Comparison of ENCODE assay signal across 24 cellular contexts in the genomic region with DNA sequence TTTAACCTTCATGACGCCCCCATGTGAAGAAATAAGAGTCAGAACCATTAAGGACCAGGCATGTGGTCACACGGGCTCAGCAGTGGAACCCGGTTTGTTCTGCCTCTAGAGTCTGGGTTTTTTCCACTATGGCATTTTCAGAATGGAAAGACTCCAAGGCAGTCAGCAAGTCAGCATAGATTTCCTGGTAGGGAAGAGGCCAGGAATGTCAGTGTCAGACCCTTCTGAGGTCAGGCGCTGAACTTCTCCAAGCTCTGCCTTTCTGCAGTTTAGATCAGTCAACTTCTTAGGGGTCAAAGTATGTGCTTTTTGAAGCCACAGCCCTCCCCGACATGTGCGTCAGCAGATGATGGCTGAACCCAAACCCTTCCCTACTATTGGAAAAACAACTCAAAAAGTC. TPM values are rescaled to one million over a fixed set of nuclear protein-coding genes. Genes with fewer than 3 reads are reported as not detected.
"Had no signal": no experiment of that assay in that cellular context is flagged by ENCODE, and none has a peak within 500 bp of the region (broad histone marks: within the 10 kb centered on the region; RNA-seq: fewer than 3 reads in every experiment).

No MANE protein-coding gene starts in this region.

- H3K27ac Mint-ChIP-seq: activated B cell treated with CpG ODN at 0.5 μM for 24 hours; activated CD4-positive, alpha-beta T cell treated with anti-CD3 and anti-CD28 coated beads for 36 hours; activated T-cell treated with anti-CD3 and anti-CD28 coated beads, Interleukin-2, amount 50 U/mL, for 24 hours; activated T-helper 17 cell treated with anti-CD3 and anti-CD28 coated beads, Interleukin-2, amount 50 U/mL, for 72 hours; endodermal cell; immature natural killer cell; nephron progenitor cell; stimulated activated naive B cell treated with anti-CD40 and anti-IgM and Interleukin-4, amounts not matched to agents 10 μg/mL and 1 μg/mL and 100 μg/mL, for 72 hours had no signal

- ATAC-seq: activated CD4-positive, alpha-beta T cell treated with anti-CD3 and anti-CD28 coated beads for 36 hours; activated naive CD4-positive, alpha-beta T cell treated with anti-CD3 and anti-CD28 coated beads, Interleukin-2, amount 50 U/mL, for 72 hours; activated T-helper 17 cell treated with anti-CD3 and anti-CD28 coated beads, Interleukin-2, amount 50 U/mL, for 72 hours; lower lobe of right lung; mucosa of descending colon; sciatic nerve; stimulated activated naive B cell treated with anti-CD40 and anti-IgM and Interleukin-4, amounts not matched to agents 10 μg/mL and 1 μg/mL and 100 μg/mL, for 72 hours had no signal

- H3K36me3 Mint-ChIP-seq: immature natural killer cell had no signal

- H3K36me3 ChIP-seq: lower lobe of right lung, transverse colon, uterus had no signal

- H3K4me3 Mint-ChIP-seq: activated B cell treated with CpG ODN at 0.5 μM for 24 hours; activated CD4-positive, alpha-beta T cell treated with anti-CD3 and anti-CD28 coated beads for 36 hours; activated T-cell treated with anti-CD3 and anti-CD28 coated beads, Interleukin-2, amount 50 U/mL, for 24 hours; activated T-helper 17 cell treated with anti-CD3 and anti-CD28 coated beads, Interleukin-2, amount 50 U/mL, for 72 hours; endodermal cell; immature natural killer cell; nephron progenitor cell; stimulated activated naive B cell treated with anti-CD40 and anti-IgM and Interleukin-4, amounts not matched to agents 10 μg/mL and 1 μg/mL and 100 μg/mL, for 72 hours had no signal

- H3K27ac ChIP-seq: lower lobe of right lung, transverse colon, uterus had no signal

- H3K9me3 Mint-ChIP-seq: activated B cell treated with CpG ODN at 0.5 μM for 24 hours; activated naive CD4-positive, alpha-beta T cell treated with anti-CD3 and anti-CD28 coated beads, Interleukin-2, amount 50 U/mL, for 72 hours; activated T-cell treated with anti-CD3 and anti-CD28 coated beads, Interleukin-2, amount 50 U/mL, for 24 hours; activated T-helper 17 cell treated with anti-CD3 and anti-CD28 coated beads, Interleukin-2, amount 50 U/mL, for 72 hours; endodermal cell; stimulated activated naive B cell treated with anti-CD40 and anti-IgM and Interleukin-4, amounts not matched to agents 10 μg/mL and 1 μg/mL and 100 μg/mL, for 72 hours had no signal

- DNase-seq: activated B cell treated with CpG ODN at 0.5 μM for 24 hours; activated CD4-positive, alpha-beta T cell treated with anti-CD3 and anti-CD28 coated beads for 36 hours; activated CD4-positive, alpha-beta T cell treated with anti-CD3 and anti-CD28 coated beads, Interleukin-2, amount 50 U/mL, for 4 hours; activated CD8-positive, alpha-beta memory T cell treated with anti-CD3 and anti-CD28 coated beads for 24 hours; activated CD8-positive, alpha-beta memory T cell treated with anti-CD3 and anti-CD28 coated beads, Interleukin-2, amount 50 U/mL, for 4 hours; activated T-cell treated with anti-CD3 and anti-CD28 coated beads, Interleukin-2, amount 50 U/mL, for 24 hours; cerebellar nuclear complex; cortex of kidney; endodermal cell; immature natural killer cell; lower lobe of right lung; mesendoderm; mucosa of descending colon; nephron progenitor cell; nucleus accumbens; small intestine; stimulated activated CD4-positive, alpha-beta T cell treated with anti-CD3 and anti-CD28 coated beads, Interleukin-15, amount 100 ng/mL, for 24 hours; stimulated activated naive B cell treated with anti-CD40 and anti-IgM and Interleukin-4, amounts not matched to agents 10 μg/mL and 1 μg/mL and 100 μg/mL, for 72 hours; T1000; transverse colon; uterus had no signal

- H3K9me3 ChIP-seq: lower lobe of right lung, mucosa of descending colon, transverse colon, uterus had no signal

- H3K4me3 ChIP-seq: lower lobe of right lung, mucosa of descending colon, transverse colon, uterus had no signal

RNA-seq across cellular contexts. Expression of a gene that starts 3.9 kb away (rescaled TPM):
- polyA plus RNA-seq: immature natural killer cell had no signal
